In the genomic region with DNA sequence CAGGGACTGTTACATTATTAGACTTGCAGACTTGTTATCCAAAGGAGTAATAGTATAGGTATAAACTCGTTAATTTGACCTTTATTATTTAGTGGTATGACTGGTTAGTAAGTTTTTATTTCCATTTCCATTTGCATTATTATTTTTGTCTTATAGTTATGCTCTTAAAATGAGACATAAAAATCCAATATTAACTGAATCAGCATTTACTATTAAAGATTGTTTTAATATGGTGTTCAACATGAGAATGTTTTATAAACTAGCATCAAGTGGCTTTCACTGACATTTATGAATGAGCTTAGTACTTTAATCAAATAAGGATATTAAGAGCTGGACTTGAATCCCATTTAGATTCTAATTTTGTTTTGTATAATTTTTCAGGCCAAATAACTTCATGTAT, we compare ENCODE assay signal across 8 cellular contexts.
"Had no signal": no experiment of that assay in that cellular context is flagged by ENCODE, and none has a peak within 500 bp of the region (broad histone marks: within the 10 kb centered on the region; RNA-seq: fewer than 3 reads in every experiment).

No MANE protein-coding gene starts in this region.

- DNase-seq: H9, HCEC 1CT, KG1 had no signal

- FAIRE-seq: H1, H54 had no signal

- H3K4me3 ChIP-seq: GM23338 had no signal

- H3K27ac Mint-ChIP-seq: GM23338, H9, IgD-negative memory B cell had no signal

- H3K27me3 Mint-ChIP-seq: IgD-negative memory B cell had no signal

- H3K9me3 Mint-ChIP-seq: GM23338, H9, IgD-negative memory B cell had no signal

- H3K36me3 Mint-ChIP-seq: IgD-negative memory B cell had no signal

- H3K4me2 ChIP-seq: GM23338 had no signal

- H3K27ac ChIP-seq: HL-60 had no signal

- H3K4me1 Mint-ChIP-seq: GM23338, H9, IgD-negative memory B cell had no signal

- ATAC-seq: GM23338 had no signal

- H3K4me3 Mint-ChIP-seq: GM23338, H9, IgD-negative memory B cell had no signal

- H2AFZ ChIP-seq: GM23338 had no signal
